8 cellular contexts compared by ENCODE assay signal in the genomic region with DNA sequence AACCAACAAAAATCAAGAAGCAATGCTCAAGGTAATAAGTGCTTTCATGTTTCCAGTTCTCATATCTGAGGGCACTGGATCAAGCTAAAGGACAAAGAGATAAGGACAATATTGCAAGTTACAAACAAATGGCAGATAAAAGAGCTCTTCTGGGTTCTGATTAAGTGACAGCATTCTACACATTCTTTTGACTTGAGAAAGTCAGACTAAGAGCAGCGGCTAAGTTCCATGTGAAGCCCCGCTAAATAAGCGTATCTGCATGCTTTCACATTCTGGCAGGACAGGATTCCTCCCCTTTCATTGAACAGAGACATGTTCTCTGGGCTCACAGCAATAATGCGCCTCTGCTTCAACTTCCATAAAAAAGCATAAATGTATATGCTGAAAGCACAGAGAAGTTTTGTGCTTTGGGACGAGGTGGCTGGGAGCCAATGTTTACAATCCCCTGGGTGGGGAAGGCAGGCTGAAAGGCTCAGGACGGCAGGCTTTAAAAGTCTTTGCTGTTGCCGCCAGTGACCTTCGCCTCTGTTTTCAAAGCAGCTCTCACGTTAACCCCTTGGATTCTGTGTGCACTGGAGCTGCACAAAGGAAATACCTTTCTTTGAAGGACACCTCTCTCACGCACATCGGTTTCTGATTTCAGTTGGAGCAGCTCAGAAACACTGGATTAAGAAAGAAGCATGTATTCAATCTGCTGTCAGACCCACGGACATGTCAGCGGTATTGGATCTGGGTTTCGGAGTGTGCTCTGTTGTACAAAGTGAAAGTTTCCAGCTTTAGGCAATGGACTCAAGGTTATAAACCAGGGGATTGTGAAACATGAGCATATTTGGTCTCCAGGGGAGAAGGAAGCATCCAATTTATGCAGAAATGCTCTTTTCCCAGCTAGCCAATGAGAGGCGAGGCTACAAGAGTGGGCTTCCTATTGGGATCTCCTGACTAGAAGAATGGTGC.
DNase-seq lines count a peak whose midpoint lies in the region; ATAC-seq and TF ChIP-seq lines count a peak whose summit lies in the region.

No MANE protein-coding gene starts in this region.

- H3K9me3 ChIP-seq in SK-N-SH (0 out of 2 replicates have a peak, but pooled peaks cover 4% of the 10 kb centered on the region), upper lobe of right lung (no peaks in the 10 kb centered on the region)

- peaks cover 10 to 31% of the 10 kb centered on the region in 2 experiments for H3K36me3 ChIP-seq in SK-N-SH (replicated peaks in 1 of 2; ENCODE audit: control insufficient read depth in 1 of 2, insufficient read depth in 2 of 2, low read length in 1 of 2)
- H3K36me3 ChIP-seq in upper lobe of right lung, result no peaks in the 10 kb centered on the region

- H3K9ac ChIP-seq in SK-N-SH, result peak overlapping the region; percentile 72

- H2AFZ ChIP-seq in SK-N-SH (ENCODE audit: low read depth), result no peak overlapping the region

- H3K27ac ChIP-seq in SK-N-SH (ENCODE audit: low read depth in 2 of 2, low read length in 1 of 2), result peak overlapping the region; percentile 95
- H3K27ac ChIP-seq in epithelial cell of prostate, result peak overlapping the region; percentile 10
- peak overlapping the region; percentile 70 for H3K27ac ChIP-seq in upper lobe of right lung

- TF ChIP-seq RAD21 in SK-N-SH (IDR thresholded peaks at IDR 0.05; ENCODE audit: low read length), result no peak; the same call in 1 of the 2 replicates

- H3K9me3 Mint-ChIP-seq in activated CD4-positive, alpha-beta T cell treated with anti-CD3 and anti-CD28 coated beads, Interleukin-2, amount 10 ng/mL, durations not matched to agents 7 days and 5 days, result peaks cover 4% of the 10 kb centered on the region

- CTCF ChIA-PET in activated CD4-positive, alpha-beta T cell treated with anti-CD3 and anti-CD28 coated beads, Interleukin-2, amount 10 ng/mL, durations not matched to agents 7 days and 5 days (lab: Charles Lee), result interaction anchor here (0.6 to 2.0 kb wide), 3 partner anchors 10 to 137 kb away, joined by 4 to 9 read pairs (median 6); no protein-coding TSS in a partner anchor
- CTCF ChIA-PET in SK-N-SH (lab: Yijun Ruan, JAX), result interaction anchor here (0.6 to 7.3 kb wide), 7 partner anchors 72 to 573 kb away, joined by 3 to 89 read pairs (median 15); a partner anchor contains a TSS

- H3K27me3 Mint-ChIP-seq in activated CD4-positive, alpha-beta T cell treated with anti-CD3 and anti-CD28 coated beads, Interleukin-2, amount 10 ng/mL, durations not matched to agents 7 days and 5 days, result no peaks in the 10 kb centered on the region

- DNase-seq in activated CD4-positive, alpha-beta T cell treated with anti-CD3 and anti-CD28 coated beads, Interleukin-2, amount 10 ng/mL, durations not matched to agents 7 days and 5 days, result no peak
- no peak for DNase-seq in activated CD4-positive, alpha-beta T cell treated with anti-CD3 and anti-CD28 coated beads for 48 hours
- DNase-seq in SK-N-SH (no peak), epithelial cell of prostate (ENCODE audit: low read depth, low spot score) (no peak), mucosa of gallbladder (ENCODE audit: low spot score) (peak; percentile 44), upper lobe of right lung (no peak), NCI-H2171 (lab: John Stamatoyannopoulos, UW) (no peak), NCI-H1694 (lab: John Stamatoyannopoulos, UW) (no peak)

- H3K4me1 Mint-ChIP-seq in activated CD4-positive, alpha-beta T cell treated with anti-CD3 and anti-CD28 coated beads, Interleukin-2, amount 10 ng/mL, durations not matched to agents 7 days and 5 days, result peaks cover 48% of the 10 kb centered on the region

- no peaks in the 10 kb centered on the region for H4K20me1 ChIP-seq in SK-N-SH (ENCODE audit: insufficient read depth)

- peaks cover 33% of the 10 kb centered on the region for H3K36me3 Mint-ChIP-seq in activated CD4-positive, alpha-beta T cell treated with anti-CD3 and anti-CD28 coated beads, Interleukin-2, amount 10 ng/mL, durations not matched to agents 7 days and 5 days (ENCODE audit: low read depth)

- H3F3A ChIP-seq in SK-N-SH (replicated peaks; ENCODE audit: insufficient read depth), result peaks cover 71% of the 10 kb centered on the region

- H3K4me2 ChIP-seq in SK-N-SH, result peak overlapping the region; percentile 93

- H3K9me2 ChIP-seq in SK-N-SH, result no peaks in the 10 kb centered on the region

- WGBS in SK-N-SH (ENCODE audit: low lambda C conversion rate), result 22% methylated on average over 15 of the region's 15 CpGs

- POLR2A ChIA-PET in activated CD4-positive, alpha-beta T cell treated with anti-CD3 and anti-CD28 coated beads, Interleukin-2, amount 10 ng/mL, durations not matched to agents 7 days and 5 days (lab: Charles Lee), result no interaction called here
- POLR2A ChIA-PET in SK-N-SH (lab: Yijun Ruan, JAX), result interaction anchor here (0.8 kb wide), 1 partner anchor 72 kb away, joined by 3 read pairs; no protein-coding TSS in a partner anchor

- H3K4me3 ChIP-seq in SK-N-SH (ENCODE audit: low read depth in 2 of 2, low read length in 1 of 2) (peak overlapping the region; percentile 44 to 64), upper lobe of right lung (peak overlapping the region; percentile 56)

- no peaks in the 10 kb centered on the region for H3K27me3 ChIP-seq in SK-N-SH (ENCODE audit: insufficient read depth)
- H3K27me3 ChIP-seq in upper lobe of right lung, result no peaks in the 10 kb centered on the region

- H3K27ac Mint-ChIP-seq in activated CD4-positive, alpha-beta T cell treated with anti-CD3 and anti-CD28 coated beads, Interleukin-2, amount 10 ng/mL, durations not matched to agents 7 days and 5 days, result peak overlapping the region; percentile 71

- intact Hi-C loops in upper lobe of right lung (cut with DNase I), result no loop called here

- ATAC-seq in upper lobe of right lung, result peak; percentile 72

- H3K4me1 ChIP-seq in SK-N-SH (ENCODE audit: control insufficient read depth in 1 of 2, insufficient read depth in 2 of 2, low read depth in 1 of 2, low read length in 1 of 2) (peaks cover 48 to 49% of the 10 kb centered on the region in 2 experiments), upper lobe of right lung (peaks cover 18% of the 10 kb centered on the region)

- no peak; a peak in 2 of 4 replicates for TF ChIP-seq EP300 in SK-N-SH (IDR thresholded peaks at IDR 0.05; ENCODE audit: borderline replicate concordance in 1 of 2, low read depth in 1 of 2, low read length in 1 of 2)

- no peak for TF ChIP-seq CTCF in SK-N-SH (IDR thresholded peaks at IDR 0.05)
- TF ChIP-seq CTCF in upper lobe of right lung (IDR thresholded peaks at IDR 0.05), result no peak

- H3K4me3 Mint-ChIP-seq in activated CD4-positive, alpha-beta T cell treated with anti-CD3 and anti-CD28 coated beads, Interleukin-2, amount 10 ng/mL, durations not matched to agents 7 days and 5 days, result peak overlapping the region; percentile 42

- peaks cover 87% of the 10 kb centered on the region for H3K79me2 ChIP-seq in SK-N-SH (ENCODE audit: insufficient read depth)

TF ChIP-seq in SK-N-SH, 30 proteins besides CTCF, POLR2A, EP300 and RAD21 (continues in another document):
- TF ChIP-seq ELF1 (IDR thresholded peaks at IDR 0.05) (no peak), JUND (IDR thresholded peaks at IDR 0.05) (peak; percentile 26; the same call in 1 of the 2 replicates), EZH2phosphoT487 (IDR thresholded peaks at IDR 0.05; ENCODE audit: borderline replicate concordance, low read depth) (no peak), GATA2 (CRISPR knock-in tag; IDR thresholded peaks at IDR 0.05) (0 out of 2 replicates have a peak, but pooled peaks have one; percentile 27), MEF2A (IDR thresholded peaks at IDR 0.05; ENCODE audit: borderline replicate concordance, low read depth) (no peak), NRF1 (IDR thresholded peaks at IDR 0.05; ENCODE audit: low read depth, low read length) (no peak), FOXJ3 (CRISPR knock-in tag; IDR thresholded peaks at IDR 0.05) (no peak), GABPA (IDR thresholded peaks at IDR 0.05; ENCODE audit: low read depth) (no peak)
- TF ChIP-seq, protein P1, sequence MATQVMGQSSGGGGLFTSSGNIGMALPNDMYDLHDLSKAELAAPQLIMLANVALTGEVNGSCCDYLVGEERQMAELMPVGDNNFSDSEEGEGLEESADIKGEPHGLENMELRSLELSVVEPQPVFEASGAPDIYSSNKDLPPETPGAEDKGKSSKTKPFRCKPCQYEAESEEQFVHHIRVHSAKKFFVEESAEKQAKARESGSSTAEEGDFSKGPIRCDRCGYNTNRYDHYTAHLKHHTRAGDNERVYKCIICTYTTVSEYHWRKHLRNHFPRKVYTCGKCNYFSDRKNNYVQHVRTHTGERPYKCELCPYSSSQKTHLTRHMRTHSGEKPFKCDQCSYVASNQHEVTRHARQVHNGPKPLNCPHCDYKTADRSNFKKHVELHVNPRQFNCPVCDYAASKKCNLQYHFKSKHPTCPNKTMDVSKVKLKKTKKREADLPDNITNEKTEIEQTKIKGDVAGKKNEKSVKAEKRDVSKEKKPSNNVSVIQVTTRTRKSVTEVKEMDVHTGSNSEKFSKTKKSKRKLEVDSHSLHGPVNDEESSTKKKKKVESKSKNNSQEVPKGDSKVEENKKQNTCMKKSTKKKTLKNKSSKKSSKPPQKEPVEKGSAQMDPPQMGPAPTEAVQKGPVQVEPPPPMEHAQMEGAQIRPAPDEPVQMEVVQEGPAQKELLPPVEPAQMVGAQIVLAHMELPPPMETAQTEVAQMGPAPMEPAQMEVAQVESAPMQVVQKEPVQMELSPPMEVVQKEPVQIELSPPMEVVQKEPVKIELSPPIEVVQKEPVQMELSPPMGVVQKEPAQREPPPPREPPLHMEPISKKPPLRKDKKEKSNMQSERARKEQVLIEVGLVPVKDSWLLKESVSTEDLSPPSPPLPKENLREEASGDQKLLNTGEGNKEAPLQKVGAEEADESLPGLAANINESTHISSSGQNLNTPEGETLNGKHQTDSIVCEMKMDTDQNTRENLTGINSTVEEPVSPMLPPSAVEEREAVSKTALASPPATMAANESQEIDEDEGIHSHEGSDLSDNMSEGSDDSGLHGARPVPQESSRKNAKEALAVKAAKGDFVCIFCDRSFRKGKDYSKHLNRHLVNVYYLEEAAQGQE (IDR thresholded peaks at IDR 0.05; ENCODE audit: low read depth, low read length), result no peak
- TF ChIP-seq, protein P2, sequence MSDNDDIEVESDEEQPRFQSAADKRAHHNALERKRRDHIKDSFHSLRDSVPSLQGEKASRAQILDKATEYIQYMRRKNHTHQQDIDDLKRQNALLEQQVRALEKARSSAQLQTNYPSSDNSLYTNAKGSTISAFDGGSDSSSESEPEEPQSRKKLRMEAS (IDR thresholded peaks at IDR 0.05; ENCODE audit: low read depth), result peak; percentile 54; the same call in 1 of the 2 replicates
- TF ChIP-seq, protein P3, sequence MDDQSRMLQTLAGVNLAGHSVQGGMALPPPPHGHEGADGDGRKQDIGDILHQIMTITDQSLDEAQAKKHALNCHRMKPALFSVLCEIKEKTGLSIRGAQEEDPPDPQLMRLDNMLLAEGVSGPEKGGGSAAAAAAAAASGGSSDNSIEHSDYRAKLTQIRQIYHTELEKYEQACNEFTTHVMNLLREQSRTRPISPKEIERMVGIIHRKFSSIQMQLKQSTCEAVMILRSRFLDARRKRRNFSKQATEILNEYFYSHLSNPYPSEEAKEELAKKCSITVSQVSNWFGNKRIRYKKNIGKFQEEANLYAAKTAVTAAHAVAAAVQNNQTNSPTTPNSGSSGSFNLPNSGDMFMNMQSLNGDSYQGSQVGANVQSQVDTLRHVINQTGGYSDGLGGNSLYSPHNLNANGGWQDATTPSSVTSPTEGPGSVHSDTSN (IDR thresholded peaks at IDR 0.05), result peak; percentile 40

Comparison
In these comparisons a context has a peak if more than half of its experiments do, and no peak if none do; other contexts are left out.
1. H3K27ac ChIP-seq: peak in every context shown above with its lines; median percentile 95 in SK-N-SH; 70 in upper lobe of right lung; 10 in epithelial cell of prostate.